In the genomic region with DNA sequence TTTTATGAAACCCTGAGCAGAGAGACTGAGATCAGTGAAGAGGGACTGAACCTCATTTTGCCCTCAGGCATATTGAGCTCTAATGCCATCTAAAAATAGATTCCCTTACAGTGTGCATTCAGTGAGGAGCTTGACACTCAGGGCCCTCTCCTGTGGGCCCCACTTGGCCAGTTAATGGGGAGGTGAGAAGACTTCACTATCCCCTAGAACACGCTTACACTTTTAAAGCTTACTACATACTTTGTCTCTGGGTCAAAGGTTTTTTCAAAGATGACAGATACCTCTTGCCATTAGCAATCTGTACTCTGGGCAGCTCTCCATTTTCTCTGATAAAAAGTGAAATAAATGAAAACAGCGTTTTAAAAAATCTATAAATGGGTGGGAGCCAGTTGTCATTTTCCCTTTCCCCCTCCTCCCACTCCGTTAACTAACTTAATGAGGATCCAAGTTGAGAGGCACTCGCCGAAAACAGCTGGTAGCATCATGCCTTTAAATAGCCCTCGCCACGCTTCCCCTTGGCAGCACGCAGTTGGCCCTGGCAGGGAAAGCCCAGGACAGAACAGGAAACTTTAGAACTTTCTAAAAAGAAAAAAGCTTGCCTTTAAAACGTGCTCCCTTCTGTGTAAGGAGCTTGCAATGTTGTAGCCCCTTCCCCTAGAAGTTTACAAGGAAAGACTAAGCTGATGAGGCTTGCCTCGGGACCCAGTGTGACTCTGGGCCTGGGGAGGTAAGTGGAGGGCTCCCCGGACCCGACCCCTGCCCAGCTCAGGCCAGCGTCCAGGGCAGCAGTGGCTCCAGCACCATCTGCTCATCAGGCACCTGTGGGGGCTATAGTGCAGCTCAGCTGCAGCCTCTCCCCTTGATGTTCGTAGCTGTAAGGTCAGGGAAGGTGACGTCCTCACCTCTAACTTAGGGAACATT, we compare ENCODE assay signal across 1 cellular context.
TF ChIP-seq lines count a peak whose summit lies in the region.

No MANE protein-coding gene starts in this region.

TF ChIP-seq in SK-N-SH, 30 proteins besides CTCF, POLR2A, EP300 and RAD21:
- TF ChIP-seq MXI1 (IDR thresholded peaks at IDR 0.05; ENCODE audit: low read depth, low read length) (0 out of 2 replicates have a peak, but pooled peaks have one; percentile 21), ELF1 (IDR thresholded peaks at IDR 0.05) (no peak)
- TF ChIP-seq, protein P1, sequence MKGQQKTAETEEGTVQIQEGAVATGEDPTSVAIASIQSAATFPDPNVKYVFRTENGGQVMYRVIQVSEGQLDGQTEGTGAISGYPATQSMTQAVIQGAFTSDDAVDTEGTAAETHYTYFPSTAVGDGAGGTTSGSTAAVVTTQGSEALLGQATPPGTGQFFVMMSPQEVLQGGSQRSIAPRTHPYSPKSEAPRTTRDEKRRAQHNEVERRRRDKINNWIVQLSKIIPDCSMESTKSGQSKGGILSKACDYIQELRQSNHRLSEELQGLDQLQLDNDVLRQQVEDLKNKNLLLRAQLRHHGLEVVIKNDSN (IDR thresholded peaks at IDR 0.05; ENCODE audit: borderline replicate concordance, low read depth) = no peak
